Comparison of ENCODE assay signal across 26 cellular contexts in the genomic region with DNA sequence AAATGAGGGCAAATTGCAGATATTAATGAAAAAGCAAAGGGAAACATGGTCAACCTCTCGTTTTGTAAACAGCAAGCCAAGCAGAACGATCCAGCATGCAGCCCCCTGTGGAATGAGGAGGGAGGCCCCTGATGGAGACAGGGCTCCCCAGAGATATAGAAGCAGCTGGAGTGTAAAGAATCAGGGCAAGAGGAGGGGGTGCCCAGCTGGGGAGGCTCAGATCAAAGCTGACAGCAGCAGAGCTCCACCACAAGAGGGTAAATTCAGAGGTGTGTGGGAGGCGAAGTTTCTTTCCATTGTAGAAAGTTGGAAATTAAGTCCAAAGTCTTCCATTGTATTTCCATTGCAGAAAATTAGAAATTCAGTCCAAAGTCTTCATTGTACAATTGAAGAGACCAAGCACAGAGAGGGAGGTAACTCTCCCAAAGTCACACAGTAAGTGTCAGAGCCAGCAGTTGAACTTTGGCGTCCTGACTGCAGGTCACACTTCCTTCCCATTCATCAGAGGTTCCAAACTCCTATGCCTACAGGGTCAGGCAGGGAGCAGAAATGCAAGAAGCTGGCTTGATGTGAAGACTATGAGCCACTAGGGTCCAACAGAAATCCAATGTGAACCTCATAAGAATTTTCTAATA. TPM values are rescaled to one million over a fixed set of nuclear protein-coding genes. Genes with fewer than 3 reads are reported as not detected.
"Had no signal": no experiment of that assay in that cellular context is flagged by ENCODE, and none has a peak within 500 bp of the region (broad histone marks: within the 10 kb centered on the region; RNA-seq: fewer than 3 reads in every experiment).

No MANE protein-coding gene starts in this region.

- H3K27ac ChIP-seq: epithelial cell of prostate, esophagus squamous epithelium, heart right ventricle, left ventricle myocardium inferior, parathyroid adenoma, psoas muscle, tibial nerve had no signal

- H3K36me3 Mint-ChIP-seq: activated naive CD8-positive, alpha-beta T cell had no signal

- H3K36me3 ChIP-seq: esophagus squamous epithelium, heart right ventricle, left ventricle myocardium inferior, tibial nerve had no signal

- H3K4me1 Mint-ChIP-seq: central memory CD8-positive, alpha-beta T cell had no signal

- H3K9me3 ChIP-seq: psoas muscle had no signal

- H2AFZ ChIP-seq: parathyroid adenoma had no signal

- H3K4me3 ChIP-seq: esophagus squamous epithelium, heart right ventricle, left ventricle myocardium inferior, lung, psoas muscle, tibial nerve had no signal

- H3K79me2 ChIP-seq: parathyroid adenoma had no signal

- H3K4me1 ChIP-seq: left ventricle myocardium inferior, parathyroid adenoma, psoas muscle, tibial nerve had no signal

- H3K9ac ChIP-seq: parathyroid adenoma had no signal

- H3K27me3 ChIP-seq: tibial nerve had no signal

- H3K4me3 Mint-ChIP-seq: activated naive CD8-positive, alpha-beta T cell; central memory CD8-positive, alpha-beta T cell; neural crest cell had no signal

- H3K27ac Mint-ChIP-seq: activated naive CD8-positive, alpha-beta T cell had no signal

- DNase-seq: activated CD4-positive, alpha-beta T cell treated with anti-CD3 and anti-CD28 coated beads for 4 hours; activated CD4-positive, alpha-beta T cell treated with anti-CD3 and anti-CD28 coated beads, Interleukin-2, amount 50 U/mL, for 4 hours; activated effector memory CD4-positive, alpha-beta T cell treated with Interleukin-2 at 50 U/mL for 16 hours; activated naive CD4-positive, alpha-beta T cell treated with Interleukin-2 at 50 U/mL for 16 hours; activated T-cell treated with anti-CD3 and anti-CD28 coated beads for 4 hours; effector CD8-positive, alpha-beta T cell; esophagus squamous epithelium; foreskin melanocyte; heart right ventricle; left ventricle myocardium inferior; mesendoderm; occipital lobe; psoas muscle; right cardiac atrium; stimulated activated CD4-positive, alpha-beta T cell treated with anti-CD3 and anti-CD28 coated beads, Interleukin-2, amount 100 ng/mL, for 48 hours; stimulated activated naive CD4-positive, alpha-beta T cell treated with Interleukin-2 at 50 U/mL for 16 hours; T-helper 1 cell had no signal

- H3K9me3 Mint-ChIP-seq: neural crest cell had no signal

- ATAC-seq: heart right ventricle, psoas muscle, right cardiac atrium had no signal

RNA-seq across cellular contexts. Expression of gene GRIN2A, which starts 44.6 kb away (rescaled TPM):
- total RNA-seq: bronchial epithelial cell, dermis microvascular lymphatic vessel endothelial cell had no signal
